In the genomic region with DNA sequence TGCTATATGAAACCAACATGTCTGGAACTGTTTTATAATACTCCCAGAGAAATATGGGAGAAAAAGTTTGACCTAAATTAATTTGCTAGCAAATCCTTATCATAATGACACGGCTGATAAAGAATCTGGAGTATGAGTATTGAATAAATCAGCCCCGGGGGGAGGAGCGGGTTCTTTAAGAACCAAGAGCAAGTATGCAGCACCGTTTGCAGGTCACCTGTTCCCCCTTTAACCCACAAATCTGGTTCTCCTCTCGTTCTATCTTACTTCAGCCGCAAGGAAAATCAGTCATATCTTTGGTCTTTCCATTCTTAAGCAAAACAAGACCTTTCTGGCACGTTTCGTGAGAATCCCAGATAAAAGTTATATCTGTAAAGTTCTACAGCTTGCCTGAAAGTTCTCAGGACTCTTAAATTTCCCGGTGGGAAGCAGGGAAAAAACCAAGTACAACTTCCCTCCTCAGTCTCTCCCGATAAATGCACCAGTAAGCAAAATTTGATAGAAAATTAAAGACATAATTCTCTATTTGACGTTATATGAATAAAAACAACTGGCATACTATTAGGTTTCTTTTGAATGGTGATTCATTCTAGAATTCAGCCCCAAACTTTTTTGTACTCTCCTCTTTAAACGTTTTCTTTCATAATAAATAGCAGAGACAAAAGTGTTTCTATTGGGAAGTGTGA, we compare ENCODE assay signal across 11 cellular contexts.
DNase-seq lines count a peak whose midpoint lies in the region; ATAC-seq, FAIRE-seq and TF ChIP-seq lines count a peak whose summit lies in the region.
"Had no signal": no experiment of that assay in that cellular context is flagged by ENCODE, and none has a peak within 500 bp of the region (broad histone marks: within the 10 kb centered on the region; RNA-seq: fewer than 3 reads in every experiment).

No MANE protein-coding gene starts in this region.

- H3K4me3 Mint-ChIP-seq in Calu3 (ENCODE audit: low read depth, unreplicated experiment) = no peak overlapping the region
- no peak overlapping the region for H3K4me3 Mint-ChIP-seq in mesothelial cell of epicardium

- H3K9me3 Mint-ChIP-seq in Calu3 (ENCODE audit: low read depth, unreplicated experiment) (no peaks in the 10 kb centered on the region), mesothelial cell of epicardium (no peaks in the 10 kb centered on the region)

- intact Hi-C loops in Calu3 (cut with micrococcal nuclease; ENCODE audit: unreplicated experiment) = loop anchor here (1.0 to 5.0 kb wide), 8 partner anchors 129 to 1824 kb away; no protein-coding TSS in a partner anchor

- no peaks in the 10 kb centered on the region for H3K27me3 ChIP-seq in bronchial epithelial cell (ENCODE audit: control insufficient read depth, insufficient read depth, low read length)

- no peak for TF ChIP-seq CTCF in Calu3 (IDR thresholded peaks at IDR 0.05; ENCODE audit: unreplicated experiment)
- TF ChIP-seq CTCF in bronchial epithelial cell (IDR thresholded peaks at IDR 0.05; ENCODE audit: insufficient read depth, low read length, severe bottlenecking) = no peak
- no peak for TF ChIP-seq CTCF in mesothelial cell of epicardium (IDR thresholded peaks at IDR 0.05; ENCODE audit: unreplicated experiment)

- no peaks in the 10 kb centered on the region for H3K36me3 ChIP-seq in bronchial epithelial cell (ENCODE audit: control insufficient read depth, insufficient read depth, low read length)
- H3K36me3 ChIP-seq: HAP-1 had no signal

- peaks cover 14% of the 10 kb centered on the region for H3K4me1 Mint-ChIP-seq in Calu3 (ENCODE audit: low read depth, unreplicated experiment)
- H3K4me1 Mint-ChIP-seq in mesothelial cell of epicardium = peaks cover 31% of the 10 kb centered on the region

- no peak overlapping the region for H3K4me3 ChIP-seq in bronchial epithelial cell (ENCODE audit: low read depth, low read length)
- H3K4me3 ChIP-seq: A549, HAP-1 had no signal

- CTCF ChIA-PET in Calu3 (lab: Charles Lee) = interaction anchor here (0.6 to 1.0 kb wide), 3 partner anchors 181 to 1825 kb away, joined by 3 read pairs; no protein-coding TSS in a partner anchor

- no peaks in the 10 kb centered on the region for H3K36me3 Mint-ChIP-seq in Calu3 (ENCODE audit: insufficient read depth, unreplicated experiment)
- H3K36me3 Mint-ChIP-seq in mesothelial cell of epicardium = no peaks in the 10 kb centered on the region

- H3K27me3 Mint-ChIP-seq in Calu3 (ENCODE audit: unreplicated experiment) (no peaks in the 10 kb centered on the region), mesothelial cell of epicardium (ENCODE audit: low read depth) (no peaks in the 10 kb centered on the region)

- BruUV-seq in Calu3 (replicated peaks; lab: Mats Ljungman, UMichigan) = no TSS peak

- ATAC-seq in HG03457 (IDR thresholded peaks at IDR 0.05; ENCODE audit: unreplicated experiment) = no peak
- ATAC-seq: A549 had no signal

- FAIRE-seq in bronchial epithelial cell (lab: Jason Lieb, UNC) = no peak
- FAIRE-seq: A549, GM19239 had no signal

- no peak overlapping the region for H3K27ac Mint-ChIP-seq in Calu3 (ENCODE audit: unreplicated experiment)
- peak overlapping the region; percentile 72 for H3K27ac Mint-ChIP-seq in mesothelial cell of epicardium

- DNase-seq in Calu3 (peak; percentile 23), NCI-H82 (lab: John Stamatoyannopoulos, UW) (peak; percentile 95), bronchial epithelial cell (ENCODE audit: low read depth) (peak; percentile 0), mesothelial cell of epicardium (ENCODE audit: low spot score in 2 of 2, unreplicated experiment in 2 of 2) (no peak), AG08396 (ENCODE audit: low spot score) (no peak), DMS53 (lab: John Stamatoyannopoulos, UW) (no peak)
- no peak for DNase-seq in activated T-cell treated with anti-CD3 and anti-CD28 coated beads, Interleukin-2, amount 50 U/mL, for 1 hour

Comparison
In these comparisons a context has a peak if more than half of its experiments do, and no peak if none do; other contexts are left out.
1. DNase-seq: peak in Calu3 (single experiment), NCI-H82 (single experiment) and bronchial epithelial cell (single experiment); none in mesothelial cell of epicardium (0 of 2), AG08396 (single experiment), activated T-cell treated with anti-CD3 and anti-CD28 coated beads, Interleukin-2, amount 50 U/mL, for 1 hour (single experiment) and DMS53 (single experiment).